Comparison of ENCODE assay signal across 15 cellular contexts in genomic region chr7:129728875-129729467, GRCh38.
DNase-seq lines count a peak whose midpoint lies in the region; TF ChIP-seq lines count a peak whose summit lies in the region.
"Had no signal": no experiment of that assay in that cellular context is flagged by ENCODE, and none has a peak within 500 bp of the region (broad histone marks: within the 10 kb centered on the region; RNA-seq: fewer than 3 reads in every experiment).

No MANE protein-coding gene starts in this region.

- H3K9me3 Mint-ChIP-seq in mesothelial cell of epicardium: peaks cover 8% of the 10 kb centered on the region
- no peaks in the 10 kb centered on the region for H3K9me3 Mint-ChIP-seq in activated naive CD8-positive, alpha-beta T cell treated with anti-CD3 and anti-CD28 coated beads for 36 hours
- H3K9me3 Mint-ChIP-seq: CD8-positive, alpha-beta memory T cell; H9 had no signal

- H3K36me3 Mint-ChIP-seq in mesothelial cell of epicardium: peaks cover 38% of the 10 kb centered on the region
- peaks cover 18% of the 10 kb centered on the region for H3K36me3 Mint-ChIP-seq in activated naive CD8-positive, alpha-beta T cell treated with anti-CD3 and anti-CD28 coated beads for 36 hours

- peaks cover 4% of the 10 kb centered on the region for H3K4me1 Mint-ChIP-seq in mesothelial cell of epicardium
- no peaks in the 10 kb centered on the region for H3K4me1 Mint-ChIP-seq in activated naive CD8-positive, alpha-beta T cell treated with anti-CD3 and anti-CD28 coated beads for 36 hours
- H3K4me1 Mint-ChIP-seq: CD8-positive, alpha-beta memory T cell; H9 had no signal

- no peak for TF ChIP-seq CTCF in mesothelial cell of epicardium (IDR thresholded peaks at IDR 0.05; ENCODE audit: unreplicated experiment)

- peak overlapping the region; percentile 5 for H3K27ac Mint-ChIP-seq in mesothelial cell of epicardium
- H3K27ac Mint-ChIP-seq in activated naive CD8-positive, alpha-beta T cell treated with anti-CD3 and anti-CD28 coated beads for 36 hours: no peak overlapping the region
- H3K27ac Mint-ChIP-seq: H9 had no signal

- DNase-seq in NCI-H1092 treated with DMSO at 0.1 percent for 48 hours (lab: John Stamatoyannopoulos, UW) (peak; percentile 45), NCI-H1092 (lab: John Stamatoyannopoulos, UW) (no peak), DMS79 (lab: John Stamatoyannopoulos, UW) (peak; percentile 41), NCI-H345 treated with DMSO at 0.1 percent for 48 hours (lab: John Stamatoyannopoulos, UW; ENCODE audit: unreplicated experiment) (peak; percentile 67), mesothelial cell of epicardium (ENCODE audit: low spot score in 2 of 2, unreplicated experiment in 2 of 2) (no peak), DMS114 treated with DMSO at 0.1 percent for 48 hours (lab: John Stamatoyannopoulos, UW; ENCODE audit: unreplicated experiment) (no peak), NCI-H2081 treated with DMSO at 0.1 percent for 48 hours (lab: John Stamatoyannopoulos, UW) (no peak)
- no peak for DNase-seq in activated naive CD8-positive, alpha-beta T cell treated with anti-CD3 and anti-CD28 coated beads for 36 hours
- DNase-seq: CD8-positive, alpha-beta memory T cell; DMS53; H9; Kasumi-1; NCI-H1694 treated with DMSO at 0.1 percent for 48 hours; NCI-H774; SHP77 had no signal

- no peaks in the 10 kb centered on the region for H3K27me3 Mint-ChIP-seq in mesothelial cell of epicardium (ENCODE audit: low read depth)
- no peaks in the 10 kb centered on the region for H3K27me3 Mint-ChIP-seq in activated naive CD8-positive, alpha-beta T cell treated with anti-CD3 and anti-CD28 coated beads for 36 hours
- H3K27me3 Mint-ChIP-seq: CD8-positive, alpha-beta memory T cell had no signal

- no peak overlapping the region for H3K4me3 Mint-ChIP-seq in mesothelial cell of epicardium
- no peak overlapping the region for H3K4me3 Mint-ChIP-seq in activated naive CD8-positive, alpha-beta T cell treated with anti-CD3 and anti-CD28 coated beads for 36 hours
- H3K4me3 Mint-ChIP-seq: CD8-positive, alpha-beta memory T cell; H9 had no signal

Comparison
In these comparisons a context has a peak if more than half of its experiments do, and no peak if none do; other contexts are left out.
1. DNase-seq: peak in NCI-H1092 treated with DMSO at 0.1 percent for 48 hours (single experiment), DMS79 (single experiment) and NCI-H345 treated with DMSO at 0.1 percent for 48 hours (single experiment); none in NCI-H1092 (single experiment), mesothelial cell of epicardium (0 of 2), DMS114 treated with DMSO at 0.1 percent for 48 hours (single experiment), activated naive CD8-positive, alpha-beta T cell treated with anti-CD3 and anti-CD28 coated beads for 36 hours (single experiment) and NCI-H2081 treated with DMSO at 0.1 percent for 48 hours (single experiment).